ENCODE assay signal across 11 cellular contexts in genomic region chrX:109632906-109633504, GRCh38.
A peak's percentile ranks its signal among the peaks of the same experiment; 100 is the strongest.
DNase-seq lines count a peak whose midpoint lies in the region; ATAC-seq and TF ChIP-seq lines count a peak whose summit lies in the region.
"Had no signal": no experiment of that assay in that cellular context is flagged by ENCODE, and none has a peak within 500 bp of the region (broad histone marks: within the 10 kb centered on the region; RNA-seq: fewer than 3 reads in every experiment).

No MANE protein-coding gene starts in this region.

- no peak overlapping the region for H3K27ac ChIP-seq in WERI-Rb-1
- H3K27ac ChIP-seq: tibial nerve had no signal

- no peaks in the 10 kb centered on the region for H3K9me3 ChIP-seq in WERI-Rb-1 (ENCODE audit: severe bottlenecking)
- H3K9me3 ChIP-seq: tibial nerve had no signal

- ATAC-seq in GM19324 (IDR thresholded peaks at IDR 0.05; ENCODE audit: low FRiP score, unreplicated experiment): no peak
- ATAC-seq in stimulated activated effector memory CD8-positive, alpha-beta T cell treated with anti-CD3 and anti-CD28 coated beads, Interleukin-12 subunit alpha, Interleukin-12 subunit beta, amount 100 ng/mL, for 72 hours: no peak
- no peak for ATAC-seq in HG02588 (IDR thresholded peaks at IDR 0.05; ENCODE audit: unreplicated experiment)
- no peak for ATAC-seq in GM18858 (IDR thresholded peaks at IDR 0.05; ENCODE audit: unreplicated experiment)

- DNase-seq in AG04449 (ENCODE audit: low read depth, low spot score) (no peak), GM13976 (ENCODE audit: low spot score) (no peak), WERI-Rb-1 (peak; percentile 16), inferior parietal cortex (ENCODE audit: extremely low spot score) (peak; percentile 22)
- no peak for DNase-seq in stimulated activated effector memory CD8-positive, alpha-beta T cell treated with anti-CD3 and anti-CD28 coated beads, Interleukin-12 subunit alpha, Interleukin-12 subunit beta, amount 100 ng/mL, for 72 hours (ENCODE audit: low spot score in 2 of 2)
- DNase-seq: NCI-H2029 had no signal

- TF ChIP-seq CTCF in AG04449 (IDR thresholded peaks at IDR 0.05; ENCODE audit: insufficient read depth, low read length, missing control alignments): peak; percentile 10
- TF ChIP-seq CTCF in GM13976 (IDR thresholded peaks at IDR 0.05; ENCODE audit: borderline replicate concordance, control extremely low read depth, extremely low read depth, insufficient read depth, missing control alignments): peak; percentile 5
- peak; percentile 47 for TF ChIP-seq CTCF in WERI-Rb-1 (IDR thresholded peaks at IDR 0.05; ENCODE audit: low read depth, low read length)

- H3K4me3 ChIP-seq in AG04449 (ENCODE audit: low read depth, low read length): no peak overlapping the region
- H3K4me3 ChIP-seq in WERI-Rb-1 (ENCODE audit: low read depth, low read length): no peak overlapping the region
- H3K4me3 ChIP-seq: tibial nerve had no signal

- no peaks in the 10 kb centered on the region for H3K36me3 Mint-ChIP-seq in stimulated activated effector memory CD8-positive, alpha-beta T cell treated with anti-CD3 and anti-CD28 coated beads, Interleukin-12 subunit alpha, Interleukin-12 subunit beta, amount 100 ng/mL, for 72 hours

- CTCF ChIA-PET in AG04449 (lab: Yijun Ruan, JAX): interaction anchor here (0.9 to 6.8 kb wide), 12 partner anchors 7 to 259 kb away, joined by 3 to 57 read pairs (median 4); partner anchors contain the start of gene KCNE5

- no peaks in the 10 kb centered on the region for H3K36me3 ChIP-seq in WERI-Rb-1
- H3K36me3 ChIP-seq: tibial nerve had no signal

- POLR2A ChIA-PET in AG04449 (lab: Yijun Ruan, JAX): no interaction called here

- peaks cover under 1% of the 10 kb centered on the region for H3K4me1 Mint-ChIP-seq in stimulated activated effector memory CD8-positive, alpha-beta T cell treated with anti-CD3 and anti-CD28 coated beads, Interleukin-12 subunit alpha, Interleukin-12 subunit beta, amount 100 ng/mL, for 72 hours
- H3K4me1 Mint-ChIP-seq: activated naive CD4-positive, alpha-beta T cell treated with anti-CD3 and anti-CD28 coated beads, Interleukin-2, amount 50 U/mL, for 24 hours had no signal

- H3K27ac Mint-ChIP-seq in stimulated activated effector memory CD8-positive, alpha-beta T cell treated with anti-CD3 and anti-CD28 coated beads, Interleukin-12 subunit alpha, Interleukin-12 subunit beta, amount 100 ng/mL, for 72 hours: no peak overlapping the region
- H3K27ac Mint-ChIP-seq: activated naive CD4-positive, alpha-beta T cell treated with anti-CD3 and anti-CD28 coated beads, Interleukin-2, amount 50 U/mL, for 24 hours had no signal

- peaks cover 35% of the 10 kb centered on the region for H3K27me3 ChIP-seq in WERI-Rb-1 (ENCODE audit: insufficient read depth, low read depth, severe bottlenecking)

- no peaks in the 10 kb centered on the region for H3K9me3 Mint-ChIP-seq in stimulated activated effector memory CD8-positive, alpha-beta T cell treated with anti-CD3 and anti-CD28 coated beads, Interleukin-12 subunit alpha, Interleukin-12 subunit beta, amount 100 ng/mL, for 72 hours
- H3K9me3 Mint-ChIP-seq: activated naive CD4-positive, alpha-beta T cell treated with anti-CD3 and anti-CD28 coated beads, Interleukin-2, amount 50 U/mL, for 24 hours had no signal

- in situ Hi-C loops in GM13976 (cut with MboI; ENCODE audit: low sequenced_read_pairs, unreplicated experiment): no loop called here

- no peak overlapping the region for H3K4me3 Mint-ChIP-seq in stimulated activated effector memory CD8-positive, alpha-beta T cell treated with anti-CD3 and anti-CD28 coated beads, Interleukin-12 subunit alpha, Interleukin-12 subunit beta, amount 100 ng/mL, for 72 hours
- H3K4me3 Mint-ChIP-seq: activated naive CD4-positive, alpha-beta T cell treated with anti-CD3 and anti-CD28 coated beads, Interleukin-2, amount 50 U/mL, for 24 hours had no signal

Comparison
In these comparisons a context has a peak if more than half of its experiments do, and no peak if none do; other contexts are left out.
1. DNase-seq: peak in WERI-Rb-1 (single experiment) and inferior parietal cortex (single experiment); none in AG04449 (single experiment), GM13976 (single experiment) and stimulated activated effector memory CD8-positive, alpha-beta T cell treated with anti-CD3 and anti-CD28 coated beads, Interleukin-12 subunit alpha, Interleukin-12 subunit beta, amount 100 ng/mL, for 72 hours (0 of 2).
2. Peak in every context shown above with its lines, with median percentiles within 50 percentile points of each other: CTCF ChIP-seq.